In the genomic region with DNA sequence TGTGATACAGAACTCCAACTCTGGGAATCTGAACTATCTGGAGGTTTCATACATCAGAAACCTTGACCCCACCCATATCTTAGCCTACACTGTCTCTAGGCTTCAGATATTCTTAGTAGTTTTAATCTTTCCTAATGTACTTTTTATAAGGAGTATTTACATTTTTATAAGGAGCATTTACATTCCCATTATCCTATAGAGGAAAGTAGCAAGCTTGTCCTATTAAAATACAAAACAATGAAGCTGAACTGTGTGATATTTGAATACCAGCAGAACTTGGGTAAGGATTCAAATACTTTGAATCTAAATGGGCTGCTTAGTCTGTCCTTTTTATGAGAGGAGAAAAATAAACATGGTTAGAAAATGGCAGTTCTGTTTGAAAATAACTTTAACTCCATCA, we compare ENCODE assay signal across 24 cellular contexts.
DNase-seq lines count a peak whose midpoint lies in the region; FAIRE-seq and TF ChIP-seq lines count a peak whose summit lies in the region.
"Had no signal": no experiment of that assay in that cellular context is flagged by ENCODE, and none has a peak within 500 bp of the region (broad histone marks: within the 10 kb centered on the region; RNA-seq: fewer than 3 reads in every experiment).

No MANE protein-coding gene starts in this region.

- no peaks in the 10 kb centered on the region for H3K79me2 ChIP-seq in astrocyte (ENCODE audit: insufficient read depth, low read length)

- no peak overlapping the region for H3K4me3 ChIP-seq in HAP-1
- H3K4me3 ChIP-seq in astrocyte (ENCODE audit: insufficient read depth, low read depth, low read length), result no peak overlapping the region
- no peak overlapping the region for H3K4me3 ChIP-seq in esophagus squamous epithelium
- H3K4me3 ChIP-seq: A549; BLaER1 treated with 17β-estradiol and CSF1 and Interleukin-3, amounts not matched to agents 10 nM and 100 nM; GM12878 had no signal

- H3K36me3 Mint-ChIP-seq in astrocyte (ENCODE audit: low read depth, unreplicated experiment) (no peaks in the 10 kb centered on the region), osteocyte (ENCODE audit: unreplicated experiment) (no peaks in the 10 kb centered on the region)
- H3K36me3 Mint-ChIP-seq in activated CD4-positive, alpha-beta memory T cell treated with anti-CD3 and anti-CD28 coated beads for 36 hours, result no peaks in the 10 kb centered on the region
- H3K36me3 Mint-ChIP-seq: CD8-positive, alpha-beta T cell had no signal

- no peak overlapping the region for H3K4me2 ChIP-seq in astrocyte (ENCODE audit: low read length)
- H3K4me2 ChIP-seq: A549; BLaER1 treated with 17β-estradiol and CSF1 and Interleukin-3, amounts not matched to agents 10 nM and 100 nM had no signal

- H3K36me3 ChIP-seq in HAP-1 (replicated peaks), result no peaks in the 10 kb centered on the region
- no peaks in the 10 kb centered on the region for H3K36me3 ChIP-seq in astrocyte (ENCODE audit: insufficient read depth, low read length)
- no peaks in the 10 kb centered on the region for H3K36me3 ChIP-seq in esophagus squamous epithelium
- H3K36me3 ChIP-seq: BLaER1 treated with 17β-estradiol and CSF1 and Interleukin-3, amounts not matched to agents 10 nM and 100 nM had no signal

- H3K27ac Mint-ChIP-seq in astrocyte (ENCODE audit: unreplicated experiment) (no peak overlapping the region), osteocyte (ENCODE audit: unreplicated experiment) (no peak overlapping the region)
- H3K27ac Mint-ChIP-seq in activated CD4-positive, alpha-beta memory T cell treated with anti-CD3 and anti-CD28 coated beads for 36 hours, result no peak overlapping the region
- H3K27ac Mint-ChIP-seq: B cell; CD4-positive, alpha-beta T cell; CD8-positive, alpha-beta T cell had no signal

- TF ChIP-seq POLR2A in esophagus squamous epithelium (IDR thresholded peaks at IDR 0.05), result no peak

- H3K4me1 Mint-ChIP-seq in astrocyte (ENCODE audit: low read depth, unreplicated experiment), result peaks cover 3% of the 10 kb centered on the region
- peaks cover 7% of the 10 kb centered on the region for H3K4me1 Mint-ChIP-seq in activated CD4-positive, alpha-beta memory T cell treated with anti-CD3 and anti-CD28 coated beads for 36 hours (ENCODE audit: low read depth)
- no peaks in the 10 kb centered on the region for H3K4me1 Mint-ChIP-seq in osteocyte (ENCODE audit: unreplicated experiment)
- H3K4me1 Mint-ChIP-seq: B cell had no signal

- H3K27ac ChIP-seq in astrocyte (ENCODE audit: low read depth, low read length) (no peak overlapping the region), esophagus squamous epithelium (no peak overlapping the region)
- H3K27ac ChIP-seq: 22Rv1; A549; BLaER1 treated with 17β-estradiol and CSF1 and Interleukin-3, amounts not matched to agents 10 nM and 100 nM; C4-2B had no signal

- H3K9me3 ChIP-seq in HAP-1 (no peaks in the 10 kb centered on the region; the same call in 1 of the 2 replicates), astrocyte (ENCODE audit: insufficient read depth, low read depth, low read length) (no peaks in the 10 kb centered on the region), esophagus squamous epithelium (peaks cover 0 to 3% (median 0%) of the 10 kb centered on the region in 3 donors)
- H3K9me3 ChIP-seq: A549 had no signal

- H2AFZ ChIP-seq in astrocyte (ENCODE audit: low read depth, low read length), result no peak overlapping the region

- no peaks in the 10 kb centered on the region for H4K20me1 ChIP-seq in astrocyte (ENCODE audit: insufficient read depth, low read length)
- H4K20me1 ChIP-seq: BLaER1 treated with 17β-estradiol and CSF1 and Interleukin-3, amounts not matched to agents 10 nM and 100 nM had no signal

- POLR2A ChIA-PET in activated CD4-positive, alpha-beta memory T cell treated with anti-CD3 and anti-CD28 coated beads for 36 hours (lab: Charles Lee), result no interaction called here

- H3K9ac ChIP-seq in astrocyte (ENCODE audit: low read length), result no peak overlapping the region
- H3K9ac ChIP-seq: BLaER1 treated with 17β-estradiol and CSF1 and Interleukin-3, amounts not matched to agents 10 nM and 100 nM had no signal

- H3K9me3 Mint-ChIP-seq in astrocyte (ENCODE audit: unreplicated experiment) (no peaks in the 10 kb centered on the region), osteocyte (ENCODE audit: unreplicated experiment) (peaks cover 40% of the 10 kb centered on the region)
- H3K9me3 Mint-ChIP-seq in activated CD4-positive, alpha-beta memory T cell treated with anti-CD3 and anti-CD28 coated beads for 36 hours, result no peaks in the 10 kb centered on the region
- H3K9me3 Mint-ChIP-seq: CD8-positive, alpha-beta T cell had no signal

- CTCF ChIA-PET in activated CD4-positive, alpha-beta memory T cell treated with anti-CD3 and anti-CD28 coated beads for 36 hours (lab: Charles Lee), result no interaction called here

- DNase-seq in HAP-1 (ENCODE audit: low spot score in 2 of 2), result peak; percentile 21 to 96
- DNase-seq in NCI-H526 (lab: John Stamatoyannopoulos, UW), result peak; percentile 24 to 36
- DNase-seq in astrocyte (ENCODE audit: low read depth), result no peak
- DNase-seq in esophagus squamous epithelium (lab: John Stamatoyannopoulos, UW), result no peak
- DNase-seq in activated CD4-positive, alpha-beta memory T cell treated with anti-CD3 and anti-CD28 coated beads for 36 hours, result no peak
- DNase-seq in osteocyte (ENCODE audit: extremely low spot score, unreplicated experiment), result no peak
- DNase-seq: AML-193; CD4-positive, alpha-beta T cell; CD8-positive, alpha-beta T cell; DMS 273 treated with DMSO at 0.1 percent for 48 hours; DMS153; DMS53; DMS79; DND-41; EL; GDM1 had no signal

- intact Hi-C loops in esophagus squamous epithelium (cut with DNase I), result no loop called here
- intact Hi-C loops in activated CD4-positive, alpha-beta memory T cell treated with anti-CD3 and anti-CD28 coated beads for 36 hours (cut with micrococcal nuclease), result no loop called here

- H3K27me3 ChIP-seq in HAP-1 (ENCODE audit: low read depth) (no peaks in the 10 kb centered on the region), astrocyte (ENCODE audit: insufficient read depth, low read length) (no peaks in the 10 kb centered on the region), esophagus squamous epithelium (no peaks in the 10 kb centered on the region)
- H3K27me3 ChIP-seq: BLaER1 treated with 17β-estradiol and CSF1 and Interleukin-3, amounts not matched to agents 10 nM and 100 nM had no signal

- H3K4me3 Mint-ChIP-seq in astrocyte (ENCODE audit: unreplicated experiment) (no peak overlapping the region), osteocyte (ENCODE audit: unreplicated experiment) (no peak overlapping the region)
- H3K4me3 Mint-ChIP-seq in activated CD4-positive, alpha-beta memory T cell treated with anti-CD3 and anti-CD28 coated beads for 36 hours, result no peak overlapping the region
- H3K4me3 Mint-ChIP-seq: B cell; CD4-positive, alpha-beta T cell; CD8-positive, alpha-beta T cell had no signal

- in situ Hi-C loops in HAP-1 (cut with MboI; ENCODE audit: low sequenced_read_pairs), result no loop called here

- peaks cover 26% of the 10 kb centered on the region for H3K4me1 ChIP-seq in HAP-1
- H3K4me1 ChIP-seq in astrocyte (ENCODE audit: insufficient read depth, low read length), result no peaks in the 10 kb centered on the region
- H3K4me1 ChIP-seq in esophagus squamous epithelium, result no peaks in the 10 kb centered on the region
- H3K4me1 ChIP-seq: A549; BLaER1 treated with 17β-estradiol and CSF1 and Interleukin-3, amounts not matched to agents 10 nM and 100 nM had no signal

- peak; percentile 65 for FAIRE-seq in astrocyte (lab: Jason Lieb, UNC)
- FAIRE-seq: A549, GM12878, GM12892, GM18507 had no signal

- H3K27me3 Mint-ChIP-seq in astrocyte (ENCODE audit: low read depth, unreplicated experiment) (no peaks in the 10 kb centered on the region), osteocyte (ENCODE audit: unreplicated experiment) (no peaks in the 10 kb centered on the region)
- H3K27me3 Mint-ChIP-seq in activated CD4-positive, alpha-beta memory T cell treated with anti-CD3 and anti-CD28 coated beads for 36 hours, result no peaks in the 10 kb centered on the region
- H3K27me3 Mint-ChIP-seq: B cell; CD4-positive, alpha-beta T cell had no signal

- TF ChIP-seq CTCF in astrocyte (IDR thresholded peaks at IDR 0.05; ENCODE audit: insufficient read depth, low read depth, low read length) (no peak), esophagus squamous epithelium (IDR thresholded peaks at IDR 0.05) (no peak), osteocyte (IDR thresholded peaks at IDR 0.05) (no peak)

Comparison
In these comparisons a context has a peak if more than half of its experiments do, and no peak if none do; other contexts are left out.
1. DNase-seq: peak in HAP-1 (2 of 2) and NCI-H526 (2 of 2); none in astrocyte (single experiment), esophagus squamous epithelium (single experiment), activated CD4-positive, alpha-beta memory T cell treated with anti-CD3 and anti-CD28 coated beads for 36 hours (single experiment) and osteocyte (single experiment).